In genomic region chr3:140972833-140973232, GRCh38 we compare ENCODE assay signal across 8 cellular contexts. TPM values are rescaled to one million over a fixed set of nuclear protein-coding genes. Genes with fewer than 3 reads are reported as not detected.
DNase-seq lines count a peak whose midpoint lies in the region; ATAC-seq and TF ChIP-seq lines count a peak whose summit lies in the region.

No MANE protein-coding gene starts in this region.

- H3K9ac ChIP-seq in neuronal stem cell (ENCODE audit: low read depth, low read length, poor library complexity), result no peak overlapping the region
- H3K9ac ChIP-seq in colonic mucosa (ENCODE audit: low read depth in 2 of 2, low read length in 2 of 2), result no peak overlapping the region

- H3K4me3 ChIP-seq in BE2C (ENCODE audit: low read depth, low read length) (no peak overlapping the region), neuronal stem cell (ENCODE audit: low read length in 2 of 2) (no peak overlapping the region), colonic mucosa (no peak overlapping the region)

- H3K36me3 ChIP-seq in BE2C, result peaks cover 26% of the 10 kb centered on the region
- H3K36me3 ChIP-seq in neuronal stem cell (replicated peaks in 1 of 2; ENCODE audit: control insufficient read depth in 2 of 2, insufficient read depth in 2 of 2, low read length in 2 of 2), result peaks cover 2 to 84% of the 10 kb centered on the region in 2 donors
- no peaks in the 10 kb centered on the region for H3K36me3 ChIP-seq in colonic mucosa

- ATAC-seq in GM21786 (IDR thresholded peaks at IDR 0.05; ENCODE audit: unreplicated experiment) (peak; percentile 66), SK-N-SH treated with all-trans-retinoic acid at 6 μM for 48 hours (peak; percentile 82)

- H3K79me1 ChIP-seq in neuronal stem cell (ENCODE audit: low read depth, low read length), result no peaks in the 10 kb centered on the region

- no peak overlapping the region for H2BK12ac ChIP-seq in neuronal stem cell (ENCODE audit: low read length)

- H3K18ac ChIP-seq in neuronal stem cell (ENCODE audit: low read length), result no peak overlapping the region

- H3K23ac ChIP-seq in neuronal stem cell (ENCODE audit: low read depth, low read length, poor library complexity), result no peak overlapping the region

- H3K27ac ChIP-seq in neuronal stem cell (replicated peaks; ENCODE audit: low read length) (no peak overlapping the region), colonic mucosa (no peak overlapping the region)

- H4K91ac ChIP-seq in neuronal stem cell (ENCODE audit: low read depth, low read length, poor library complexity), result no peak overlapping the region

- no peak overlapping the region for H3K4ac ChIP-seq in neuronal stem cell (ENCODE audit: low read length)

- H3K9me3 ChIP-seq in BE2C, result no peaks in the 10 kb centered on the region
- no peaks in the 10 kb centered on the region for H3K9me3 ChIP-seq in neuronal stem cell (replicated peaks in 1 of 2; ENCODE audit: control insufficient read depth in 2 of 2, insufficient read depth in 1 of 2, low read depth in 1 of 2, low read length in 2 of 2)
- H3K9me3 ChIP-seq in colonic mucosa, result no peaks in the 10 kb centered on the region

- H2BK120ac ChIP-seq in neuronal stem cell (ENCODE audit: low read depth, low read length), result no peak overlapping the region

- H2AFZ ChIP-seq in neuronal stem cell (ENCODE audit: low read length), result no peak overlapping the region

- H3K27me3 ChIP-seq in BE2C (no peaks in the 10 kb centered on the region), neuronal stem cell (ENCODE audit: control insufficient read depth in 3 of 3, insufficient read depth in 3 of 3, low read depth in 1 of 3, low read length in 3 of 3) (no peaks in the 10 kb centered on the region), colonic mucosa (no peaks in the 10 kb centered on the region)

- no peak overlapping the region for H3K4me2 ChIP-seq in neuronal stem cell (ENCODE audit: insufficient read depth, low read length, poor library complexity, severe bottlenecking)

- H3K4me1 ChIP-seq in BE2C (no peaks in the 10 kb centered on the region), neuronal stem cell (ENCODE audit: control insufficient read depth in 2 of 2, insufficient read depth in 1 of 2, low read depth in 1 of 2, low read length in 2 of 2) (no peaks in the 10 kb centered on the region), colonic mucosa (no peaks in the 10 kb centered on the region)

- intact Hi-C loops in colonic mucosa (cut with DNase I), result loop anchor here (10.0 kb wide), 1 partner anchor 48 kb away; no protein-coding TSS in a partner anchor

- no peak overlapping the region for H4K8ac ChIP-seq in neuronal stem cell (ENCODE audit: low read depth, low read length)

- DNase-seq in BE2C (no peak), iris pigment epithelial cell (ENCODE audit: low read depth) (peak; percentile 27), SKM-1 (lab: John Stamatoyannopoulos, UW; ENCODE audit: unreplicated experiment) (no peak), islet precursor cell (no peak), neuronal stem cell (ENCODE audit: low spot score) (no peak), colonic mucosa (no peak)

- H2AK5ac ChIP-seq in neuronal stem cell (ENCODE audit: low read depth, low read length), result no peak overlapping the region

- H2BK15ac ChIP-seq in neuronal stem cell (ENCODE audit: low read length), result no peak overlapping the region

- H2BK5ac ChIP-seq in neuronal stem cell (ENCODE audit: low read length), result no peak overlapping the region

- TF ChIP-seq CTCF in BE2C (IDR thresholded peaks at IDR 0.05; ENCODE audit: low read depth, low read length) (peak; percentile 29; the same call in 1 of the 2 replicates), colonic mucosa (IDR thresholded peaks at IDR 0.05) (no peak)

- no peak overlapping the region for H3K14ac ChIP-seq in neuronal stem cell (ENCODE audit: low read length)

TF ChIP-seq in SK-N-SH treated with all-trans-retinoic acid at 6 μM for 48 hours, 23 proteins besides CTCF, POLR2A, EP300 and RAD21:
- TF ChIP-seq TCF4 (CRISPR knock-in tag; IDR thresholded peaks at IDR 0.05; ENCODE audit: borderline replicate concordance), result no peak
- TF ChIP-seq CREB5 (CRISPR knock-in tag; IDR thresholded peaks at IDR 0.05; ENCODE audit: low read depth), result no peak
TF ChIP-seq in SK-N-SH treated with all-trans-retinoic acid at 6 μM for 48 hours: peak in this region for 0.

RNA-seq across cellular contexts. Expression of gene SLC25A36, which starts 31.2 kb away (rescaled TPM):
- polyA plus RNA-seq in BE2C (2012; ENCODE audit: insufficient read depth, insufficient read length, low read depth), result 46.7 TPM
- polyA plus RNA-seq in neuronal stem cell (2013, experiment 1 of 2), result 78.5 TPM
- 82.2 TPM for polyA plus RNA-seq in neuronal stem cell (2013, experiment 2 of 2)
- total RNA-seq in colonic mucosa, result 10 to 100 TPM; 38.1 to 67.5 TPM
